Comparison of ENCODE assay signal across 21 cellular contexts in the genomic region with DNA sequence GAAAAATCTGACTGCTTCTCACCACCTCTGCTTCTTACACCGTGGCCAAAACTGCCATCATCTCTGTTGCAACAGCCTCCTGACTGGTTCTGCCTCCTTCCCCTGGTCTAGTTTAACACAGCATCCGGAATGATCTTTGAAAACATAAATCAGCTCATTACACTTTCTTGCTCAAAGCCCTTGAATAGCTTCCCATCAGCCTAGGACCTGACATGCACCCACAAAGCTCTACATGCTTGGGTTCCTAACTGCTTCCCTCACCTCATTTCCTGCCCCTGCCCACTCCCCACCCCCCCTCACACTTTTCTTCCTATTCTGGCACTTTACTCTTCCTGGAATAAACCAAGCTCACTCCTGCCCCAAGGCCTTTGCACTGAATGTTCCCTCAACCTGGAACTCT.
DNase-seq lines count a peak whose midpoint lies in the region; ATAC-seq and TF ChIP-seq lines count a peak whose summit lies in the region.
"Had no signal": no experiment of that assay in that cellular context is flagged by ENCODE, and none has a peak within 500 bp of the region (broad histone marks: within the 10 kb centered on the region; RNA-seq: fewer than 3 reads in every experiment).

No MANE protein-coding gene starts in this region.

- no peaks in the 10 kb centered on the region for H3K9me3 ChIP-seq in spleen
- H3K9me3 ChIP-seq: tibial nerve had no signal

- H3K36me3 Mint-ChIP-seq in activated T-helper 1 cell treated with anti-CD3 and anti-CD28 coated beads, Interleukin-12 subunit alpha, Interleukin-12 subunit beta, Interleukin-2, Interleukin-4 antibody, amounts not matched to agents 30 ng/mL and 10 ng/mL and 1 ng/mL, durations not matched to agents 14 hours and 24 hours and 36 hours (ENCODE audit: low read depth), result peaks cover 16% of the 10 kb centered on the region

- no peak overlapping the region for H3K4me3 ChIP-seq in fibroblast of villous mesenchyme (ENCODE audit: low read depth, low read length)
- no peak overlapping the region for H3K4me3 ChIP-seq in spleen
- H3K4me3 ChIP-seq: neural progenitor cell, tibial nerve had no signal

- DNase-seq in GM04503 (ENCODE audit: low read depth) (peak; percentile 31), fibroblast of villous mesenchyme (ENCODE audit: low read depth) (peak; percentile 56), GM13976 (ENCODE audit: low spot score) (no peak), HEK293T (ENCODE audit: extremely low spot score) (no peak), spleen (no peak)
- no peak for DNase-seq in activated T-helper 1 cell treated with anti-CD3 and anti-CD28 coated beads, Interleukin-12 subunit alpha, Interleukin-12 subunit beta, Interleukin-2, Interleukin-4 antibody, amounts not matched to agents 30 ng/mL and 10 ng/mL and 1 ng/mL, durations not matched to agents 14 hours and 24 hours and 36 hours (ENCODE audit: low spot score)
- DNase-seq: activated CD4-positive, CD25-positive, alpha-beta regulatory T cell treated with anti-CD3 and anti-CD28 coated beads, Interleukin-2, amount 50 U/mL, for 72 hours; activated effector memory CD4-positive, alpha-beta T cell treated with Interleukin-2 at 50 U/mL for 16 hours; caudate nucleus; CD8-positive, alpha-beta T cell; H7; midbrain; NCI-H526 treated with DMSO at 0.1 percent for 48 hours; stimulated activated CD4-positive, alpha-beta T cell treated with anti-CD3 and anti-CD28 coated beads, Interleukin-15, amount 100 ng/mL, for 24 hours; stimulated activated naive B cell treated with anti-CD40 and anti-IgM and Interleukin-4, amounts not matched to agents 10 μg/mL and 1 μg/mL and 100 μg/mL, for 72 hours; T1000 had no signal

- H3K9me3 Mint-ChIP-seq in activated T-helper 1 cell treated with anti-CD3 and anti-CD28 coated beads, Interleukin-12 subunit alpha, Interleukin-12 subunit beta, Interleukin-2, Interleukin-4 antibody, amounts not matched to agents 30 ng/mL and 10 ng/mL and 1 ng/mL, durations not matched to agents 14 hours and 24 hours and 36 hours, result no peaks in the 10 kb centered on the region
- H3K9me3 Mint-ChIP-seq: neural progenitor cell had no signal

- H3K36me3 ChIP-seq in spleen, result peaks cover 0 to 55% (median 6%) of the 10 kb centered on the region in 6 donors
- H3K36me3 ChIP-seq: neural progenitor cell had no signal

- intact Hi-C loops in activated T-helper 1 cell treated with anti-CD3 and anti-CD28 coated beads, Interleukin-12 subunit alpha, Interleukin-12 subunit beta, Interleukin-2, Interleukin-4 antibody, amounts not matched to agents 30 ng/mL and 10 ng/mL and 1 ng/mL, durations not matched to agents 14 hours and 24 hours and 36 hours (cut with micrococcal nuclease), result no loop called here
- intact Hi-C loops in spleen (cut with DNase I; ENCODE audit: low total_unique reads), result no loop called here

- TF ChIP-seq CTCF in 22Rv1 (IDR thresholded peaks at IDR 0.05) (no peak), fibroblast of villous mesenchyme (IDR thresholded peaks at IDR 0.05; ENCODE audit: insufficient read depth, low read depth, low read length) (no peak), GM13976 (IDR thresholded peaks at IDR 0.05; ENCODE audit: borderline replicate concordance, control extremely low read depth, extremely low read depth, insufficient read depth, missing control alignments) (no peak), spleen (IDR thresholded peaks at IDR 0.05 in 8 of 11, conservative IDR thresholded peaks at IDR 0.05 in 3 of 11) (no peak)

- TF ChIP-seq POLR2A in spleen (IDR thresholded peaks at IDR 0.05), result no peak

- no peak for ATAC-seq in HG03095 (IDR thresholded peaks at IDR 0.05; ENCODE audit: unreplicated experiment)
- ATAC-seq: CD8-positive, alpha-beta T cell; stimulated activated naive B cell treated with anti-CD40 and anti-IgM and Interleukin-4, amounts not matched to agents 10 μg/mL and 1 μg/mL and 100 μg/mL, for 72 hours had no signal

- H3K27me3 Mint-ChIP-seq in activated T-helper 1 cell treated with anti-CD3 and anti-CD28 coated beads, Interleukin-12 subunit alpha, Interleukin-12 subunit beta, Interleukin-2, Interleukin-4 antibody, amounts not matched to agents 30 ng/mL and 10 ng/mL and 1 ng/mL, durations not matched to agents 14 hours and 24 hours and 36 hours (ENCODE audit: insufficient read depth), result no peaks in the 10 kb centered on the region
- H3K27me3 Mint-ChIP-seq: stimulated activated naive B cell treated with anti-CD40 and anti-IgM and Interleukin-4, amounts not matched to agents 10 μg/mL and 1 μg/mL and 100 μg/mL, for 72 hours had no signal

- H3K4me1 ChIP-seq in spleen, result no peaks in the 10 kb centered on the region
- H3K4me1 ChIP-seq: neural progenitor cell had no signal

- CTCF ChIA-PET in HEK293T (lab: Yijun Ruan, JAX), result no interaction called here

- POLR2A ChIA-PET in HEK293T (lab: Yijun Ruan, JAX), result no interaction called here

- WGBS in spleen, 5 donors, result 79 to 95% (median 89%) methylated on average over 2 of the region's 2 CpGs

- H3K27me3 ChIP-seq in spleen (replicated peaks in 1 of 7), result no peaks in the 10 kb centered on the region
- H3K27me3 ChIP-seq: neural progenitor cell, tibial nerve had no signal

- in situ Hi-C loops in GM13976 (cut with MboI; ENCODE audit: low sequenced_read_pairs, unreplicated experiment), result no loop called here

- H3K27ac ChIP-seq in 22Rv1 (peak overlapping the region; percentile 61), spleen (no peak overlapping the region)
- H3K27ac ChIP-seq: HL-60, neural progenitor cell, tibial nerve had no signal

- H3K4me3 Mint-ChIP-seq in activated T-helper 1 cell treated with anti-CD3 and anti-CD28 coated beads, Interleukin-12 subunit alpha, Interleukin-12 subunit beta, Interleukin-2, Interleukin-4 antibody, amounts not matched to agents 30 ng/mL and 10 ng/mL and 1 ng/mL, durations not matched to agents 14 hours and 24 hours and 36 hours, result no peak overlapping the region
- H3K4me3 Mint-ChIP-seq: CD8-positive, alpha-beta T cell; neural progenitor cell; stimulated activated naive B cell treated with anti-CD40 and anti-IgM and Interleukin-4, amounts not matched to agents 10 μg/mL and 1 μg/mL and 100 μg/mL, for 72 hours had no signal

- H3K27ac Mint-ChIP-seq in activated T-helper 1 cell treated with anti-CD3 and anti-CD28 coated beads, Interleukin-12 subunit alpha, Interleukin-12 subunit beta, Interleukin-2, Interleukin-4 antibody, amounts not matched to agents 30 ng/mL and 10 ng/mL and 1 ng/mL, durations not matched to agents 14 hours and 24 hours and 36 hours, result peak overlapping the region; percentile 5
- H3K27ac Mint-ChIP-seq: CD8-positive, alpha-beta T cell; neural progenitor cell; stimulated activated naive B cell treated with anti-CD40 and anti-IgM and Interleukin-4, amounts not matched to agents 10 μg/mL and 1 μg/mL and 100 μg/mL, for 72 hours had no signal

- peaks cover 13% of the 10 kb centered on the region for H3K4me1 Mint-ChIP-seq in activated T-helper 1 cell treated with anti-CD3 and anti-CD28 coated beads, Interleukin-12 subunit alpha, Interleukin-12 subunit beta, Interleukin-2, Interleukin-4 antibody, amounts not matched to agents 30 ng/mL and 10 ng/mL and 1 ng/mL, durations not matched to agents 14 hours and 24 hours and 36 hours (ENCODE audit: low read depth)
- H3K4me1 Mint-ChIP-seq: neural progenitor cell had no signal

TF ChIP-seq in HEK293T, 16 proteins besides CTCF, POLR2A, EP300 and RAD21:
- TF ChIP-seq CTBP1 (IDR thresholded peaks at IDR 0.05; ENCODE audit: borderline replicate concordance), result no peak
- TF ChIP-seq LEF1 (IDR thresholded peaks at IDR 0.05; ENCODE audit: borderline replicate concordance), result no peak
- no peak for TF ChIP-seq SP1 (IDR thresholded peaks at IDR 0.05)
- TF ChIP-seq L3MBTL2 (conservative IDR thresholded peaks at IDR 0.05), result no peak
- TF ChIP-seq FOXK2 (IDR thresholded peaks at IDR 0.05), result no peak
- TF ChIP-seq FOXA1 (IDR thresholded peaks at IDR 0.05), result no peak
- TF ChIP-seq SUZ12 (IDR thresholded peaks at IDR 0.05), result no peak
- no peak for TF ChIP-seq NFRKB (IDR thresholded peaks at IDR 0.05)
- TF ChIP-seq ELF4 (IDR thresholded peaks at IDR 0.05), result no peak
- no peak for TF ChIP-seq BHLHE40 (IDR thresholded peaks at IDR 0.05; ENCODE audit: borderline replicate concordance)
- no peak for TF ChIP-seq ZNF384 (IDR thresholded peaks at IDR 0.05)
- no peak for TF ChIP-seq HDGF (IDR thresholded peaks at IDR 0.05; ENCODE audit: borderline replicate concordance)
- TF ChIP-seq ARNT (IDR thresholded peaks at IDR 0.05), result no peak

Comparison
In these comparisons a context has a peak if more than half of its experiments do, and no peak if none do; other contexts are left out.
1. DNase-seq: peak in GM04503 (single experiment) and fibroblast of villous mesenchyme (single experiment); none in activated T-helper 1 cell treated with anti-CD3 and anti-CD28 coated beads, Interleukin-12 subunit alpha, Interleukin-12 subunit beta, Interleukin-2, Interleukin-4 antibody, amounts not matched to agents 30 ng/mL and 10 ng/mL and 1 ng/mL, durations not matched to agents 14 hours and 24 hours and 36 hours (single experiment), GM13976 (single experiment), HEK293T (single experiment) and spleen (single experiment).